26 cellular contexts compared by ENCODE assay signal in genomic region chrX:24651783-24652182, GRCh38. TPM values are rescaled to one million over a fixed set of nuclear protein-coding genes. Genes with fewer than 3 reads are reported as not detected.
DNase-seq lines count a peak whose midpoint lies in the region; ATAC-seq, FAIRE-seq and TF ChIP-seq lines count a peak whose summit lies in the region.
"Had no signal": no experiment of that assay in that cellular context is flagged by ENCODE, and none has a peak within 500 bp of the region (broad histone marks: within the 10 kb centered on the region; RNA-seq: fewer than 3 reads in every experiment).

No MANE protein-coding gene starts in this region.

- H3K27ac ChIP-seq in astrocyte (ENCODE audit: low read depth, low read length) (no peak overlapping the region), PC-3 (ENCODE audit: low read length) (no peak overlapping the region), GM23338 (ENCODE audit: low read depth) (no peak overlapping the region)
- H3K27ac ChIP-seq: BLaER1 had no signal

- intact Hi-C loops in PC-3 (cut with micrococcal nuclease) = no loop called here

- no peak for DNase-seq in HEK293T (ENCODE audit: extremely low spot score)
- no peak for DNase-seq in astrocyte (ENCODE audit: low read depth)
- no peak for DNase-seq in progenitor cell of endocrine pancreas (ENCODE audit: low spot score, unreplicated experiment)
- no peak for DNase-seq in PC-3
- DNase-seq in GM23338 (ENCODE audit: low spot score) = no peak
- DNase-seq: 8988T; ACHN; BE2C; C1 segment of cervical spinal cord; CD4-positive, alpha-beta memory T cell; CD4-positive, CD25-positive, alpha-beta regulatory T cell; CD8-positive, alpha-beta memory T cell; COR-L47; DMS 273 treated with DMSO at 0.1 percent for 48 hours; DMS153; DMS53; DMS79; DND-41; EL; GDM1 had no signal

- H3K4me1 ChIP-seq in astrocyte (ENCODE audit: insufficient read depth, low read length) (no peaks in the 10 kb centered on the region), PC-3 (ENCODE audit: insufficient read depth, low read length) (no peaks in the 10 kb centered on the region), GM23338 (ENCODE audit: insufficient read depth) (no peaks in the 10 kb centered on the region; the same call in 1 of the 2 replicates)
- H3K4me1 ChIP-seq: BE2C had no signal

- no peak overlapping the region for H3K9ac ChIP-seq in astrocyte (ENCODE audit: low read length)
- no peak overlapping the region for H3K9ac ChIP-seq in PC-3 (ENCODE audit: low read length)
- H3K9ac ChIP-seq: BLaER1 had no signal

- H3K4me1 Mint-ChIP-seq in astrocyte (ENCODE audit: low read depth, unreplicated experiment) = no peaks in the 10 kb centered on the region
- peaks cover 9% of the 10 kb centered on the region for H3K4me1 Mint-ChIP-seq in progenitor cell of endocrine pancreas (ENCODE audit: low read depth)
- H3K4me1 Mint-ChIP-seq in GM23338 = peaks cover 22% of the 10 kb centered on the region

- H3K36me3 ChIP-seq in astrocyte (ENCODE audit: insufficient read depth, low read length) (no peaks in the 10 kb centered on the region), PC-3 (ENCODE audit: low read depth, low read length) (no peaks in the 10 kb centered on the region), GM23338 (ENCODE audit: insufficient read depth) (no peaks in the 10 kb centered on the region)
- H3K36me3 ChIP-seq: BE2C, BLaER1 had no signal

- no peaks in the 10 kb centered on the region for H3K9me3 ChIP-seq in astrocyte (ENCODE audit: insufficient read depth, low read depth, low read length)
- H3K9me3 ChIP-seq in PC-3 (ENCODE audit: low read length) = no peaks in the 10 kb centered on the region
- H3K9me3 ChIP-seq: BE2C had no signal

- H3K4me3 ChIP-seq in astrocyte (ENCODE audit: insufficient read depth, low read depth, low read length) = no peak overlapping the region
- no peak overlapping the region for H3K4me3 ChIP-seq in PC-3 (ENCODE audit: low read length)
- no peak overlapping the region for H3K4me3 ChIP-seq in GM23338
- H3K4me3 ChIP-seq: BLaER1, GM12878 had no signal

- H3K27ac Mint-ChIP-seq in astrocyte (ENCODE audit: unreplicated experiment) (no peak overlapping the region), progenitor cell of endocrine pancreas (peak overlapping the region; percentile 38), GM23338 (no peak overlapping the region)
- H3K27ac Mint-ChIP-seq: CD14-positive monocyte; CD4-positive, alpha-beta memory T cell; CD4-positive, CD25-positive, alpha-beta regulatory T cell; CD8-positive, alpha-beta memory T cell had no signal

- no peaks in the 10 kb centered on the region for H3K36me3 Mint-ChIP-seq in astrocyte (ENCODE audit: low read depth, unreplicated experiment)
- H3K36me3 Mint-ChIP-seq in progenitor cell of endocrine pancreas (ENCODE audit: insufficient read depth) = peaks cover 5% of the 10 kb centered on the region
- H3K36me3 Mint-ChIP-seq in GM23338 (ENCODE audit: low read depth) = no peaks in the 10 kb centered on the region
- H3K36me3 Mint-ChIP-seq: CD14-positive monocyte; CD4-positive, alpha-beta memory T cell; CD4-positive, CD25-positive, alpha-beta regulatory T cell; CD8-positive, alpha-beta memory T cell had no signal

- POLR2A ChIA-PET in HEK293T (lab: Yijun Ruan, JAX) (no interaction called here), PC-3 (lab: Charles Lee; ENCODE audit: unreplicated experiment) (no interaction called here)

- no peaks in the 10 kb centered on the region for H3F3A ChIP-seq in PC-3 (ENCODE audit: low read length, unreplicated experiment)
- no peaks in the 10 kb centered on the region for H3F3A ChIP-seq in GM23338 (replicated peaks; ENCODE audit: low read depth)

- CTCF ChIA-PET in HEK293T (lab: Yijun Ruan, JAX) = no interaction called here
- CTCF ChIA-PET in PC-3 (lab: Charles Lee) = no interaction called here

- H3K9me3 Mint-ChIP-seq in astrocyte (ENCODE audit: unreplicated experiment) (no peaks in the 10 kb centered on the region), progenitor cell of endocrine pancreas (ENCODE audit: low read depth) (no peaks in the 10 kb centered on the region), GM23338 (no peaks in the 10 kb centered on the region; the same call in 1 of the 3 replicates)
- H3K9me3 Mint-ChIP-seq: CD4-positive, alpha-beta memory T cell had no signal

- FAIRE-seq in astrocyte (lab: Jason Lieb, UNC) = peak; percentile 62
- FAIRE-seq: A204.1, GM12878, GM19239 had no signal

- no TSS peak for BruUV-seq in PC-3 (replicated peaks; lab: Mats Ljungman, UMichigan)

- no peaks in the 10 kb centered on the region for H4K20me1 ChIP-seq in astrocyte (ENCODE audit: insufficient read depth, low read length)
- H4K20me1 ChIP-seq in PC-3 (ENCODE audit: low read length) = no peaks in the 10 kb centered on the region
- H4K20me1 ChIP-seq in GM23338 (replicated peaks; ENCODE audit: insufficient read depth) = no peaks in the 10 kb centered on the region
- H4K20me1 ChIP-seq: BLaER1 had no signal

- no peaks in the 10 kb centered on the region for H3K27me3 Mint-ChIP-seq in astrocyte (ENCODE audit: low read depth, unreplicated experiment)
- H3K27me3 Mint-ChIP-seq in progenitor cell of endocrine pancreas = peaks cover 21% of the 10 kb centered on the region
- H3K27me3 Mint-ChIP-seq in GM23338 (ENCODE audit: insufficient read depth, low read depth, poor library complexity) = peaks cover 3% of the 10 kb centered on the region

- no peak overlapping the region for H2AFZ ChIP-seq in astrocyte (ENCODE audit: low read depth, low read length)
- no peak overlapping the region for H2AFZ ChIP-seq in PC-3 (ENCODE audit: low read length)
- H2AFZ ChIP-seq in GM23338 = no peak overlapping the region

- no peak for ATAC-seq in PC-3
- no peak for ATAC-seq in GM23338
- ATAC-seq: GM12878 had no signal

- no peaks in the 10 kb centered on the region for H3K27me3 ChIP-seq in astrocyte (ENCODE audit: insufficient read depth, low read length)
- H3K27me3 ChIP-seq in PC-3 (ENCODE audit: low read length) = no peaks in the 10 kb centered on the region
- no peaks in the 10 kb centered on the region for H3K27me3 ChIP-seq in GM23338 (ENCODE audit: insufficient read depth)
- H3K27me3 ChIP-seq: BE2C had no signal

- no peak overlapping the region for H3K4me2 ChIP-seq in astrocyte (ENCODE audit: low read length)
- no peak overlapping the region for H3K4me2 ChIP-seq in PC-3 (ENCODE audit: low read length)
- no peak overlapping the region for H3K4me2 ChIP-seq in GM23338
- H3K4me2 ChIP-seq: BLaER1 had no signal

- H3K79me2 ChIP-seq in astrocyte (ENCODE audit: insufficient read depth, low read length) (no peaks in the 10 kb centered on the region), PC-3 (ENCODE audit: low read length) (no peaks in the 10 kb centered on the region), GM23338 (replicated peaks; ENCODE audit: insufficient read depth) (no peaks in the 10 kb centered on the region)

- no peak overlapping the region for H3K4me3 Mint-ChIP-seq in astrocyte (ENCODE audit: unreplicated experiment)
- no peak overlapping the region for H3K4me3 Mint-ChIP-seq in progenitor cell of endocrine pancreas (ENCODE audit: low read depth)
- no peak overlapping the region for H3K4me3 Mint-ChIP-seq in GM23338
- H3K4me3 Mint-ChIP-seq: CD14-positive monocyte; CD4-positive, alpha-beta memory T cell; CD4-positive, CD25-positive, alpha-beta regulatory T cell; CD8-positive, alpha-beta memory T cell had no signal

- no peak for TF ChIP-seq CTCF in astrocyte (IDR thresholded peaks at IDR 0.05; ENCODE audit: insufficient read depth, low read depth, low read length)
- TF ChIP-seq CTCF in progenitor cell of endocrine pancreas (IDR thresholded peaks at IDR 0.05; ENCODE audit: unreplicated experiment) = no peak
- no peak for TF ChIP-seq CTCF in PC-3 (conservative IDR thresholded peaks at IDR 0.05; ENCODE audit: low read depth, low read length)
- TF ChIP-seq CTCF in GM23338 (conservative IDR thresholded peaks at IDR 0.05; ENCODE audit: low read depth in 2 of 2) = no peak

- H3K9me2 ChIP-seq in PC-3 (replicated peaks; ENCODE audit: low read length) (no peaks in the 10 kb centered on the region), GM23338 (ENCODE audit: insufficient read depth) (no peaks in the 10 kb centered on the region)

TF ChIP-seq in HEK293T, 16 proteins besides CTCF, POLR2A, EP300 and RAD21:
- no peak for TF ChIP-seq FOXK2 (IDR thresholded peaks at IDR 0.05)
- peak; percentile 5; the same call in 1 of the 2 replicates for TF ChIP-seq ELF4 (IDR thresholded peaks at IDR 0.05)

TF ChIP-seq in GM23338, 12 proteins besides CTCF, POLR2A, EP300 and RAD21 (continues in another document):
- no peak for TF ChIP-seq REST (IDR thresholded peaks at IDR 0.05; ENCODE audit: unreplicated experiment)
- no peak for TF ChIP-seq CREB1 (CRISPR knock-in tag; IDR thresholded peaks at IDR 0.05; ENCODE audit: low read depth)

RNA-seq across cellular contexts. Expression of gene PCYT1B, which starts 4.6 kb away (rescaled TPM):
- total RNA-seq in astrocyte (5.6 and 6.3 TPM in 2 replicates), progenitor cell of endocrine pancreas (26.6 and 29.2 TPM in 2 replicates), PC-3 (2014; rRNA removed) (not detected in 2 replicates)
- 14.6 and 16.5 TPM in 2 replicates for total RNA-seq in GM23338 (2014; rRNA removed; shearing (Covaris generic))
- polyA plus RNA-seq in GM23338 (2016; fragmentation: Nextera tagmentation; extraction: Ambion mirVana) = 5.8 and 6.9 TPM in 2 replicates
- total RNA-seq: CD4-positive, alpha-beta memory T cell; CD8-positive, alpha-beta memory T cell; G401 had no signal
- polyA plus RNA-seq: CD4-positive, alpha-beta memory T cell; CD8-positive, alpha-beta memory T cell; GM12878 had no signal

RNA-seq across cellular contexts. Expression of gene POLA1, which starts 41.9 kb away (rescaled TPM):
- total RNA-seq in astrocyte (4.9 and 5.1 TPM in 2 replicates), progenitor cell of endocrine pancreas (44.8 and 45.1 TPM in 2 replicates), PC-3 (2014; rRNA removed) (19.6 and 23.2 TPM in 2 replicates)
- total RNA-seq in GM23338 (2014; rRNA removed; shearing (Covaris generic)) = 32.0 and 36.6 TPM in 2 replicates
- 10.0 and 12.6 TPM in 2 replicates for polyA plus RNA-seq in GM23338 (2016; fragmentation: Nextera tagmentation; extraction: Ambion mirVana)
